24 cellular contexts compared by ENCODE assay signal in the genomic region with DNA sequence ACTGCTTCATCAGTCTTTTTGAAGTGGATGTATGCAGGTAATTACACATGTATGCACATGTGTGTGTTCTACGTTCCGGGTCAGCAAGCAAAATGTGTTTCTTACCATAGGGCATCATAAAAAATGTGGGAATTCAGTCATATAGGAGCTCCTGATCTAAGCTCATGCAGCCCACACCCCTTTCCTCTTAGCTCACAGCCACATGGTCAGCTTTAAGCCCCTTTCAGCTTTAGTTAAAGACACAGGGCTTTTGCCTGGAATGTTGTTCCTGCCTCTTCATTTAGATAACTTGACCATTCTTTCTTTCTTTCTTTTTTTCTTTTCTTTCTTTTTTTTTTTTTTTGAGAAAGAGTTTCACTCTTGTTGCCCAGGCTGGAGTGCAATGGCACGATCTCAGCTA.
"Had no signal": no experiment of that assay in that cellular context is flagged by ENCODE, and none has a peak within 500 bp of the region (broad histone marks: within the 10 kb centered on the region; RNA-seq: fewer than 3 reads in every experiment).

No MANE protein-coding gene starts in this region.

- H3K9me3 ChIP-seq: gastrocnemius medialis, mucosa of descending colon, prostate gland, sigmoid colon, spleen, suprapubic skin, vagina had no signal

- H3K4me3 ChIP-seq: gastrocnemius medialis, lung, mucosa of descending colon, prostate gland, sigmoid colon, spleen, suprapubic skin, vagina had no signal

- H3K27ac Mint-ChIP-seq: memory B cell; natural killer cell treated with Interleukin-12 subunit alpha and Interleukin-12 subunit beta and Interleukin-15 and Interleukin-18, amount 100 ng/mL, for 72 hours; stimulated activated naive CD8-positive, alpha-beta T cell treated with anti-CD3 and anti-CD28 coated beads, Interleukin-15, amount 100 ng/mL, for 72 hours had no signal

- H3K4me3 Mint-ChIP-seq: endodermal cell; memory B cell; natural killer cell treated with Interleukin-12 subunit alpha and Interleukin-12 subunit beta and Interleukin-15 and Interleukin-18, amount 100 ng/mL, for 72 hours; stimulated activated naive CD8-positive, alpha-beta T cell treated with anti-CD3 and anti-CD28 coated beads, Interleukin-15, amount 100 ng/mL, for 72 hours had no signal

- H3K9me3 Mint-ChIP-seq: endodermal cell; memory B cell; naive B cell; natural killer cell treated with Interleukin-12 subunit alpha and Interleukin-12 subunit beta and Interleukin-15 and Interleukin-18, amount 100 ng/mL, for 72 hours; stimulated activated naive CD8-positive, alpha-beta T cell treated with anti-CD3 and anti-CD28 coated beads, Interleukin-15, amount 100 ng/mL, for 72 hours had no signal

- H3K4me1 ChIP-seq: prostate gland, suprapubic skin, vagina had no signal

- H3K36me3 ChIP-seq: gastrocnemius medialis, prostate gland, sigmoid colon, spleen, suprapubic skin, vagina had no signal

- H3K36me3 Mint-ChIP-seq: memory B cell; naive B cell; natural killer cell treated with Interleukin-12 subunit alpha and Interleukin-12 subunit beta and Interleukin-15 and Interleukin-18, amount 100 ng/mL, for 72 hours had no signal

- H3K27me3 Mint-ChIP-seq: stimulated activated naive CD8-positive, alpha-beta T cell treated with anti-CD3 and anti-CD28 coated beads, Interleukin-15, amount 100 ng/mL, for 72 hours had no signal

- H3K27me3 ChIP-seq: gastrocnemius medialis, sigmoid colon, spleen, suprapubic skin, vagina had no signal

- H3K27ac ChIP-seq: epithelial cell of prostate, gastrocnemius medialis, prostate gland, sigmoid colon, spleen, suprapubic skin, vagina had no signal

- ATAC-seq: esophagus mucosa; gastrocnemius medialis; left lobe of liver; mucosa of descending colon; natural killer cell treated with Interleukin-12 subunit alpha and Interleukin-12 subunit beta and Interleukin-15 and Interleukin-18, amount 100 ng/mL, for 72 hours; right cardiac atrium; stimulated activated naive CD8-positive, alpha-beta T cell treated with anti-CD3 and anti-CD28 coated beads, Interleukin-15, amount 100 ng/mL, for 72 hours had no signal

- DNase-seq: cortex of kidney; effector CD8-positive, alpha-beta T cell; endodermal cell; foreskin fibroblast; gastrocnemius medialis; head of caudate nucleus; mucosa of descending colon; naive B cell; nucleus accumbens; right cardiac atrium; sigmoid colon; stimulated activated naive CD4-positive, alpha-beta T cell; stimulated activated naive CD8-positive, alpha-beta T cell treated with anti-CD3 and anti-CD28 coated beads, Interleukin-15, amount 100 ng/mL, for 72 hours; trophoblast cell had no signal
